ENCODE assay signal across 8 cellular contexts in the genomic region with DNA sequence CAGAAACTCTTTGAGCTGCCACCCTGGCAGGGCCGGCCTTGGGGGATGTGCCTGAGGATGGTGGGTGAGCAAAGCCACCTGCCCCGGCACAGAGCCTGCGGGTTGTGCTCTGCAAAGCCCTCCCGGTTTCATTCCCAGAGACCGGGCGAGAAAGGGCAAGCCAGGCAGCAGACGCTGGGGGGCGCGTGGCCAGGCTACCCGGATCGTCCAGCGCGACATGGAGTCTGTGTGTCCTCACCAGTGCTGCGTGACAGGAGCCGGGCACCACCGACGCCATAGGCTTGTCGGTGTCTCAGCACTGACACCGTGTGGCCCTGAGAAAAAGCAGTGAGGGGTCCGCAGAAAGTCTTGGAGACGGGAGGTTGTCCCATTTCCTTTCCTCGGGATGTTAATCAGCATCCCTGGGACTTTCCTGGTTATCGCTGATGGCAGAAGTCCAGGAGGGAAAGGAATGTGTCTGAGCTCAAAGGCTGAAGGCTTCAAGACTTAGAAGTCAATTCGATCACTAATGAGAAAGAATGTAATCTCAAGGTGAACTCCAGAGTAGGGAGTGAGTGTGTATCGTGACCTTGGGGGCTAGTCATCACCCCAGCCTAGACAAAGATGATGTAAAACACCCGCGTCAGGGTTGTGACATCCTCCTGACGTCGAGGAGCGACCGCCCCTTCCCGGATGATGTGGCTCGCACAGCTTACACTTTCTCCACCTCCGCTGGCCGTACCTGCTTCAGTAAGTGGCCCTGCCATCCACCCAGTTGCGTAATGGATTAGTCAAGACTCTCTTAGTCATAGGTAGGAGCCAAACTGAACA. TPM values are rescaled to one million over a fixed set of nuclear protein-coding genes. Genes with fewer than 3 reads are reported as not detected.
DNase-seq lines count a peak whose midpoint lies in the region; ATAC-seq and TF ChIP-seq lines count a peak whose summit lies in the region.

No MANE protein-coding gene starts in this region.

- peak; percentile 92 for TF ChIP-seq CTCF in Panc1 (IDR thresholded peaks at IDR 0.05)
- TF ChIP-seq CTCF in foreskin keratinocyte (conservative IDR thresholded peaks at IDR 0.05), result peak; percentile 89
- TF ChIP-seq CTCF in nephron progenitor cell (IDR thresholded peaks at IDR 0.05), result peak; percentile 69
- peak; percentile 20 to 59 for TF ChIP-seq CTCF in suprapubic skin (IDR thresholded peaks at IDR 0.05)

- no peaks in the 10 kb centered on the region for H3K36me3 ChIP-seq in HUES6 (ENCODE audit: control insufficient read depth, insufficient read depth, low read length)
- no peaks in the 10 kb centered on the region for H3K36me3 ChIP-seq in Panc1 (ENCODE audit: control insufficient read depth, insufficient read depth, low read length)
- no peaks in the 10 kb centered on the region for H3K36me3 ChIP-seq in suprapubic skin

- 0 out of 2 replicates have a peak, but pooled peaks cover 5% of the 10 kb centered on the region for H3K27me3 ChIP-seq in HUES6 (ENCODE audit: control insufficient read depth, insufficient read depth, low read length)
- H3K27me3 ChIP-seq in Panc1 (ENCODE audit: control insufficient read depth, insufficient read depth, low read length), result 0 out of 2 replicates have a peak, but pooled peaks cover 4% of the 10 kb centered on the region
- H3K27me3 ChIP-seq in foreskin keratinocyte, result no peaks in the 10 kb centered on the region
- peaks cover 3% of the 10 kb centered on the region for H3K27me3 ChIP-seq in suprapubic skin

- H3K4me1 ChIP-seq in HUES6 (ENCODE audit: control insufficient read depth, insufficient read depth, low read length) (peaks cover 5% of the 10 kb centered on the region), Panc1 (ENCODE audit: control insufficient read depth, insufficient read depth, low read length) (no peaks in the 10 kb centered on the region; the same call in 1 of the 2 replicates), foreskin keratinocyte (peaks cover 12% of the 10 kb centered on the region), suprapubic skin (peaks cover 17% of the 10 kb centered on the region)

- WGBS in suprapubic skin, result 26% methylated on average over 13 of the region's 36 CpGs

- no peaks in the 10 kb centered on the region for H3K9me3 Mint-ChIP-seq in activated T-helper 17 cell treated with anti-CD3 and anti-CD28 coated beads, Interleukin-2, amount 50 U/mL, for 72 hours
- no peaks in the 10 kb centered on the region for H3K9me3 Mint-ChIP-seq in nephron progenitor cell

- DNase-seq in D341Med (ENCODE audit: low spot score) (peak; percentile 83), Panc1 (ENCODE audit: low read depth, low spot score) (peak; percentile 73), foreskin keratinocyte (peak; percentile 99), nephron progenitor cell (peak; percentile 87), suprapubic skin (ENCODE audit: low spot score in 2 of 2) (peak in 1 of 2 donors; percentile 86)

- intact Hi-C loops in Panc1 (cut with micrococcal nuclease; ENCODE audit: unreplicated experiment), result no loop called here

- H3K27ac ChIP-seq in HUES6 (ENCODE audit: low read depth, low read length), result no peak overlapping the region
- H3K27ac ChIP-seq in Panc1 (ENCODE audit: low read length), result no peak overlapping the region; the same call in 1 of the 2 replicates
- H3K27ac ChIP-seq in foreskin keratinocyte, result peak overlapping the region; percentile 77
- peak overlapping the region; percentile 86 for H3K27ac ChIP-seq in suprapubic skin

- no peak overlapping the region for H3K9ac ChIP-seq in HUES6 (ENCODE audit: low read length)

- peaks cover 5% of the 10 kb centered on the region for H3K4me1 Mint-ChIP-seq in activated T-helper 17 cell treated with anti-CD3 and anti-CD28 coated beads, Interleukin-2, amount 50 U/mL, for 72 hours
- peaks cover 22% of the 10 kb centered on the region for H3K4me1 Mint-ChIP-seq in nephron progenitor cell

- in situ Hi-C loops in Panc1 (cut with HindIII; ENCODE audit: low pct_unique_long_range_greater_than_20kb, low sequenced_read_pairs), result no loop called here

- H3K9me3 ChIP-seq in HUES6 (ENCODE audit: control insufficient read depth, insufficient read depth, low read depth, low read length) (no peaks in the 10 kb centered on the region), Panc1 (ENCODE audit: control insufficient read depth, insufficient read depth, low read depth, low read length) (no peaks in the 10 kb centered on the region), suprapubic skin (no peaks in the 10 kb centered on the region)

- BruUV-seq in Panc1 (replicated peaks; lab: Mats Ljungman, UMichigan), result no TSS peak

- H3K4me3 ChIP-seq in HUES6 (ENCODE audit: low read depth, low read length) (peak overlapping the region; percentile 28), Panc1 (ENCODE audit: low read depth in 2 of 2, low read length in 2 of 2) (peak overlapping the region; percentile 30 to 58), suprapubic skin (peak overlapping the region; percentile 39)

- TF ChIP-seq EP300 in suprapubic skin (IDR thresholded peaks at IDR 0.05), result no peak

- TF ChIP-seq POLR2A in suprapubic skin (IDR thresholded peaks at IDR 0.05), result no peak

- H3K4me3 Mint-ChIP-seq in activated T-helper 17 cell treated with anti-CD3 and anti-CD28 coated beads, Interleukin-2, amount 50 U/mL, for 72 hours, result peak overlapping the region; percentile 72
- H3K4me3 Mint-ChIP-seq in nephron progenitor cell, result peak overlapping the region; percentile 65

- ATAC-seq in Panc1, result peak; percentile 96
- peak; percentile 88 for ATAC-seq in activated T-helper 17 cell treated with anti-CD3 and anti-CD28 coated beads, Interleukin-2, amount 50 U/mL, for 72 hours (replicated peaks)
- peak; percentile 94 for ATAC-seq in foreskin keratinocyte
- no peak for ATAC-seq in GM18861 (IDR thresholded peaks at IDR 0.05; ENCODE audit: unreplicated experiment)

- peaks cover 24% of the 10 kb centered on the region for H3K27me3 Mint-ChIP-seq in activated T-helper 17 cell treated with anti-CD3 and anti-CD28 coated beads, Interleukin-2, amount 50 U/mL, for 72 hours
- H3K27me3 Mint-ChIP-seq in nephron progenitor cell (ENCODE audit: low read depth, poor library complexity), result peaks cover 60% of the 10 kb centered on the region

- peak overlapping the region; percentile 54 for H3K27ac Mint-ChIP-seq in activated T-helper 17 cell treated with anti-CD3 and anti-CD28 coated beads, Interleukin-2, amount 50 U/mL, for 72 hours
- H3K27ac Mint-ChIP-seq in nephron progenitor cell, result no peak overlapping the region

- CTCF ChIA-PET in Panc1 (lab: Charles Lee), result interaction anchor here (0.7 to 2.1 kb wide), 4 partner anchors 27 to 74 kb away, joined by 3 to 9 read pairs (median 6); no protein-coding TSS in a partner anchor

- H3K36me3 Mint-ChIP-seq in activated T-helper 17 cell treated with anti-CD3 and anti-CD28 coated beads, Interleukin-2, amount 50 U/mL, for 72 hours (ENCODE audit: low read depth), result no peaks in the 10 kb centered on the region
- no peaks in the 10 kb centered on the region for H3K36me3 Mint-ChIP-seq in nephron progenitor cell (ENCODE audit: low read depth)

- POLR2A ChIA-PET in Panc1 (lab: Charles Lee), result no interaction called here

RNA-seq across cellular contexts. Expression of gene PLA2G4E, which starts 36.3 kb away (rescaled TPM):
- total RNA-seq in Panc1 (2021; ENCODE audit: unreplicated experiment) (not detected), foreskin keratinocyte (0.07 and 0.14 TPM in 2 replicates), suprapubic skin (100 to 1,000 TPM in 1 of 4 donors, 10 to 100 TPM in 3; 47.9 to 129 (median 60.9) TPM)
- polyA plus RNA-seq in Panc1 (2012; ENCODE audit: insufficient read length), result not detected
- under 1 TPM in 1 of 2 donors, not detected in 1; 0.13 TPM for total RNA-seq in activated T-helper 17 cell treated with anti-CD3 and anti-CD28 coated beads, Interleukin-2, amount 50 U/mL, for 72 hours
- polyA plus RNA-seq in foreskin keratinocyte, result 0.04 TPM in 2 replicates

RNA-seq across cellular contexts. Expression of gene PLA2G4D, which starts 37.2 kb away (rescaled TPM):
- not detected for total RNA-seq in Panc1 (2021; ENCODE audit: unreplicated experiment)
- polyA plus RNA-seq in Panc1 (2012; ENCODE audit: insufficient read length), result not detected
- total RNA-seq in activated T-helper 17 cell treated with anti-CD3 and anti-CD28 coated beads, Interleukin-2, amount 50 U/mL, for 72 hours, result under 1 TPM in 1 of 2 donors, not detected in 1; 0.09 TPM
- 0.07 and 0.14 TPM in 2 replicates for total RNA-seq in foreskin keratinocyte
- polyA plus RNA-seq in foreskin keratinocyte, result 0.08 and 0.09 TPM in 2 replicates
- 10 to 100 TPM; 15.0 to 29.6 (median 24.4) TPM for total RNA-seq in suprapubic skin

Comparison
In these comparisons a context has a peak if more than half of its experiments do, and no peak if none do; other contexts are left out.
1. H3K27ac ChIP-seq: peak in foreskin keratinocyte (single experiment) and suprapubic skin (single experiment); none in HUES6 (single experiment) and Panc1 (single experiment).
2. CTCF ChIP-seq: peak in every context shown above with its lines; median percentile 92 in Panc1; 89 in foreskin keratinocyte; 69 in nephron progenitor cell; 40 in suprapubic skin.
3. RNA of gene PLA2G4E, which starts 36.3 kb away (total RNA-seq): 47.9 to 129 TPM in suprapubic skin; 0.07 to 0.14 TPM in foreskin keratinocyte, 0.13 TPM in activated T-helper 17 cell treated with anti-CD3 and anti-CD28 coated beads, Interleukin-2, amount 50 U/mL, for 72 hours and not detected in Panc1 (single experiment); every median in the first group is over 10 times any median in the second.
4. RNA of gene PLA2G4D, which starts 37.2 kb away (total RNA-seq): 15.0 to 29.6 TPM in suprapubic skin; 0.07 to 0.14 TPM in foreskin keratinocyte, 0.09 TPM in activated T-helper 17 cell treated with anti-CD3 and anti-CD28 coated beads, Interleukin-2, amount 50 U/mL, for 72 hours and not detected in Panc1 (single experiment); every median in the first group is over 10 times any median in the second.
5. Peak in every context shown above with its lines, with median percentiles within 50 percentile points of each other: H3K4me3 ChIP-seq.